7 cellular contexts compared by ENCODE assay signal in genomic region chr2:64649626-64650025, GRCh38. TPM values are rescaled to one million over a fixed set of nuclear protein-coding genes. Genes with fewer than 3 reads are reported as not detected.
DNase-seq lines count a peak whose midpoint lies in the region; ATAC-seq, FAIRE-seq and TF ChIP-seq lines count a peak whose summit lies in the region.

No MANE protein-coding gene starts in this region.

- intact Hi-C loops in kidney (cut with DNase I), result loop anchor here (5.0 kb wide), 2 partner anchors 208 to 218 kb away; no protein-coding TSS in a partner anchor

- H3K27ac ChIP-seq in HUES48 (ENCODE audit: low read depth, low read length) (peak overlapping the region; percentile 29), VCaP (peak overlapping the region; percentile 72), kidney (ENCODE audit: low read depth in 2 of 2, low read length in 2 of 2) (peak overlapping the region; percentile 35 to 52), smooth muscle cell (ENCODE audit: low read depth) (peak overlapping the region; percentile 79)
- no peak overlapping the region for H3K27ac ChIP-seq in effector memory CD4-positive, alpha-beta T cell (ENCODE audit: insufficient read depth, low read length, poor library complexity, severe bottlenecking)

- H3F3A ChIP-seq in smooth muscle cell (ENCODE audit: low read depth), result peaks cover 5% of the 10 kb centered on the region

- H3K9ac ChIP-seq in HUES48 (ENCODE audit: low read depth, low read length), result no peak overlapping the region
- H3K9ac ChIP-seq in kidney (ENCODE audit: low read length in 2 of 2), result peak overlapping the region in 1 of 2 donors; percentile 2
- H3K9ac ChIP-seq in smooth muscle cell (ENCODE audit: low read depth), result peak overlapping the region; percentile 22

- H3K4me3 ChIP-seq in HUES48 (ENCODE audit: low read depth, low read length) (no peak overlapping the region), kidney (ENCODE audit: low read length in 2 of 2) (peak overlapping the region in 1 of 2 donors; percentile 24), smooth muscle cell (peak overlapping the region; percentile 33)
- H3K4me3 ChIP-seq in effector memory CD4-positive, alpha-beta T cell (ENCODE audit: insufficient read depth, low read depth, low read length, poor library complexity, severe bottlenecking), result no peak overlapping the region

- H3K36me3 ChIP-seq in HUES48 (ENCODE audit: control insufficient read depth, insufficient read depth, low read length) (no peaks in the 10 kb centered on the region), kidney (ENCODE audit: control insufficient read depth in 1 of 2, insufficient read depth in 2 of 2, low read length in 2 of 2) (no peaks in the 10 kb centered on the region), smooth muscle cell (ENCODE audit: low read depth) (no peaks in the 10 kb centered on the region)
- H3K36me3 ChIP-seq in effector memory CD4-positive, alpha-beta T cell (ENCODE audit: control insufficient read depth, insufficient read depth, low read length), result no peaks in the 10 kb centered on the region

- peaks cover 41% of the 10 kb centered on the region for H3K4me1 ChIP-seq in HUES48 (ENCODE audit: control insufficient read depth, insufficient read depth, low read length)
- peaks cover 12 to 29% of the 10 kb centered on the region in 2 donors for H3K4me1 ChIP-seq in kidney (ENCODE audit: control insufficient read depth in 1 of 2, insufficient read depth in 1 of 2, low read depth in 1 of 2, low read length in 2 of 2)
- H3K4me1 ChIP-seq in smooth muscle cell (ENCODE audit: low read depth), result peaks cover 68% of the 10 kb centered on the region
- peaks cover 12% of the 10 kb centered on the region for H3K4me1 ChIP-seq in effector memory CD4-positive, alpha-beta T cell (ENCODE audit: control insufficient read depth, insufficient read depth, low read length, poor library complexity, severe bottlenecking)

- H3K79me2 ChIP-seq in smooth muscle cell (ENCODE audit: low read depth), result peaks cover 81% of the 10 kb centered on the region

- DNase-seq in kidney, result peak; percentile 86
- DNase-seq in smooth muscle cell (lab: John Stamatoyannopoulos, UW; ENCODE audit: unreplicated experiment), result no peak
- no peak for DNase-seq in NCI-H345 (lab: John Stamatoyannopoulos, UW)
- no peak for DNase-seq in effector memory CD4-positive, alpha-beta T cell

- no peak for FAIRE-seq in kidney (lab: Jason Lieb, UNC)

- H3K27me3 ChIP-seq in HUES48 (ENCODE audit: control insufficient read depth, insufficient read depth, low read length), result peaks cover 23% of the 10 kb centered on the region
- no peaks in the 10 kb centered on the region for H3K27me3 ChIP-seq in smooth muscle cell (ENCODE audit: low read depth)
- no peaks in the 10 kb centered on the region for H3K27me3 ChIP-seq in effector memory CD4-positive, alpha-beta T cell (replicated peaks; ENCODE audit: control insufficient read depth, insufficient read depth, low read length, poor library complexity, severe bottlenecking)

- peaks cover 80% of the 10 kb centered on the region for H4K20me1 ChIP-seq in smooth muscle cell (ENCODE audit: low read depth)

- ATAC-seq in GM18519 (IDR thresholded peaks at IDR 0.05; ENCODE audit: low FRiP score, unreplicated experiment), result no peak

- H3K4me2 ChIP-seq in smooth muscle cell, result peak overlapping the region; percentile 69

- H3K9me3 ChIP-seq in HUES48 (ENCODE audit: control insufficient read depth, insufficient read depth, low read length), result no peaks in the 10 kb centered on the region
- no peaks in the 10 kb centered on the region for H3K9me3 ChIP-seq in kidney (ENCODE audit: control insufficient read depth in 1 of 2, low read length in 2 of 2)
- H3K9me3 ChIP-seq in smooth muscle cell (replicated peaks; ENCODE audit: low read depth), result no peaks in the 10 kb centered on the region
- H3K9me3 ChIP-seq in effector memory CD4-positive, alpha-beta T cell (ENCODE audit: control insufficient read depth, low read length), result no peaks in the 10 kb centered on the region

- TF ChIP-seq CTCF in VCaP (conservative IDR thresholded peaks at IDR 0.05) (no peak), kidney (IDR thresholded peaks at IDR 0.05; ENCODE audit: borderline replicate concordance, extremely low read depth, insufficient read depth) (no peak), smooth muscle cell (IDR thresholded peaks at IDR 0.05; ENCODE audit: borderline replicate concordance, insufficient read depth, poor library complexity, severe bottlenecking) (no peak)

- no peak overlapping the region for H2AFZ ChIP-seq in smooth muscle cell (ENCODE audit: low read depth)

- 38% methylated on average over 5 of the region's 5 CpGs for WGBS in smooth muscle cell (ENCODE audit: low lambda C conversion rate)

RNA-seq across cellular contexts. Expression of gene SERTAD2, which starts 4.1 kb away (rescaled TPM):
- total RNA-seq in kidney (21.1 TPM), smooth muscle cell (23.2 and 23.8 TPM in 2 replicates)
- polyA plus RNA-seq in kidney (ENCODE audit: insufficient read depth, low read depth, low replicate concordance) (6.2 TPM), smooth muscle cell (14.2 TPM in 2 replicates)
